In genomic region chr1:156492591-156493080, GRCh38 we compare ENCODE assay signal across 8 cellular contexts. TPM values are rescaled to one million over a fixed set of nuclear protein-coding genes. Genes with fewer than 3 reads are reported as not detected.
DNase-seq lines count a peak whose midpoint lies in the region; ATAC-seq and TF ChIP-seq lines count a peak whose summit lies in the region.

No MANE protein-coding gene starts in this region.

- H3K27me3 ChIP-seq in heart right ventricle (no peaks in the 10 kb centered on the region), stomach smooth muscle (ENCODE audit: control insufficient read depth in 1 of 2, insufficient read depth in 2 of 2, low read length in 2 of 2) (no peaks in the 10 kb centered on the region)

- H3K4me3 ChIP-seq in heart right ventricle: peak overlapping the region in 7 of 10 donors; percentile 9 to 37 (median 14)
- H3K4me3 ChIP-seq in stomach smooth muscle (ENCODE audit: low read length in 2 of 2): peak overlapping the region; percentile 18 to 62

- TF ChIP-seq CTCF in heart right ventricle (IDR thresholded peaks at IDR 0.05): no peak

- WGBS in heart right ventricle, 2 donors: 17 to 20% methylated on average over 7 of the region's 7 CpGs

- H3K4me1 ChIP-seq in heart right ventricle (peaks cover 98 to 100% (median 100%) of the 10 kb centered on the region in 9 donors), stomach smooth muscle (ENCODE audit: control insufficient read depth, insufficient read depth, low read length) (peaks cover 100% of the 10 kb centered on the region)

- H3K27ac ChIP-seq in heart right ventricle (peak overlapping the region; percentile 46 to 100 (median 96)), stomach smooth muscle (ENCODE audit: low read length) (peak overlapping the region; percentile 67)

- intact Hi-C loops in heart right ventricle (cut with DNase I): loop anchor here in 1 of 10 donors (5.0 kb wide), 1 partner anchor 100 kb away; the partner anchor contains the start of gene NAXE

- no peaks in the 10 kb centered on the region for H3K9me3 ChIP-seq in heart right ventricle
- H3K9me3 ChIP-seq in stomach smooth muscle (ENCODE audit: control insufficient read depth in 2 of 2, low read length in 2 of 2): no peaks in the 10 kb centered on the region

- DNase-seq in NCI-H526 (lab: John Stamatoyannopoulos, UW) (peak; percentile 37 to 65), NCI-H526 treated with DMSO at 0.1 percent for 48 hours (lab: John Stamatoyannopoulos, UW) (no peak), SIG-M5 treated with dmso at 0.1 percent for 504 hours (lab: John Stamatoyannopoulos, UW; ENCODE audit: unreplicated experiment) (peak; percentile 99), heart right ventricle (peak in 1 of 2 donors; percentile 51), NCI-H1930 (lab: John Stamatoyannopoulos, UW) (no peak)
- no peak for DNase-seq in stimulated activated naive CD4-positive, alpha-beta T cell (lab: John Stamatoyannopoulos, UW)

- peak overlapping the region in 1 of 2 donors; percentile 29 for H3K9ac ChIP-seq in stomach smooth muscle (ENCODE audit: low read length in 2 of 2)

- peaks cover 0 to 30% (median 4%) of the 10 kb centered on the region in 9 donors for H3K36me3 ChIP-seq in heart right ventricle
- H3K36me3 ChIP-seq in stomach smooth muscle (ENCODE audit: control insufficient read depth in 2 of 2, insufficient read depth in 2 of 2, low read length in 2 of 2): peaks cover 0 to 7% of the 10 kb centered on the region in 2 donors

- ATAC-seq in heart right ventricle (no peak), GM18868 (IDR thresholded peaks at IDR 0.05; ENCODE audit: unreplicated experiment) (no peak)

RNA-seq across cellular contexts. Expression of gene MEF2D, which starts 7.9 kb away (rescaled TPM):
- total RNA-seq in heart right ventricle: 100 to 1,000 TPM in 4 of 10 donors, 10 to 100 TPM in 6; 81.1 to 127 (median 96.5) TPM
- 10 to 100 TPM; 31.6 to 37.7 TPM for polyA plus RNA-seq in heart right ventricle

Comparison
In these comparisons a context has a peak if more than half of its experiments do, and no peak if none do; other contexts are left out.
1. DNase-seq: peak in NCI-H526 (2 of 2) and SIG-M5 treated with dmso at 0.1 percent for 504 hours (single experiment); none in NCI-H526 treated with DMSO at 0.1 percent for 48 hours (single experiment), stimulated activated naive CD4-positive, alpha-beta T cell (0 of 6) and NCI-H1930 (0 of 2).